ENCODE assay signal across 9 cellular contexts in the genomic region with DNA sequence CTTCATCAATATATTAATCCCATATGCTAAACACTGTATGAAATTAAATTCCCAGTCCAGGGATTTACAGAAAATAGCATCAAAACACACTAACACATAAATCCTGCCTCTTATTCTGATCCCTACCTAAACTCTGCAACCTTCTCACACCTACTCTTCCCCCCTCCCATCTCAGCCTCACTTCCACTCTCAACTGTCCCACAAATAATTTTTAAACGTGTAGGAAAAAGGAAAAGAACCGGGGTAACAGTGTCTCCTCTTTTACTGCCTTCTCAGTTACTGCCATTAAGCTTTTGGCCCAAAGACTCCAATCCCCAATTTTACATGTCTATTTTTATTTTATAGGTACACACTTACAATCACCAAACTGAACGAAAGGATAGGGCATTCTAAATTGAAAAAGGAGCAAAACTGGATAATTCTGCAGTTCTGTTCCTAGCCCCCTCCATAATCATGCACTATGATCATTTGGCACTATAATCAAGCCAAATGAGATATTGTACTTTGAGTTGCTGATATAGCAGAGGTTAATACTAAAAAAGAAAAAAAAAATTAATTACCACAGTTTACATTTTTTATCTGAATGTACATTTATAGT. TPM values are rescaled to one million over a fixed set of nuclear protein-coding genes. Genes with fewer than 3 reads are reported as not detected.
DNase-seq lines count a peak whose midpoint lies in the region; ATAC-seq lines count a peak whose summit lies in the region.
"Had no signal": no experiment of that assay in that cellular context is flagged by ENCODE, and none has a peak within 500 bp of the region (broad histone marks: within the 10 kb centered on the region; RNA-seq: fewer than 3 reads in every experiment).

No MANE protein-coding gene starts in this region.

- no peak for ATAC-seq in activated CD8-positive, alpha-beta T cell treated with anti-CD3 and anti-CD28 coated beads, Interleukin-2, amount 10 ng/mL, durations not matched to agents 7 days and 5 days
- ATAC-seq in stimulated activated naive CD8-positive, alpha-beta T cell treated with anti-CD3 and anti-CD28 coated beads, Interleukin-15, amount 100 ng/mL, for 72 hours: no peak

- H3K4me1 ChIP-seq in iPS-18a (ENCODE audit: control insufficient read depth, low read depth, low read length): peaks cover 45% of the 10 kb centered on the region

- POLR2A ChIA-PET in activated CD4-positive, alpha-beta T cell treated with anti-CD3 and anti-CD28 coated beads, Interleukin-2, amount 10 ng/mL, durations not matched to agents 7 days and 5 days (lab: Charles Lee): no interaction called here
- POLR2A ChIA-PET in activated CD8-positive, alpha-beta T cell treated with anti-CD3 and anti-CD28 coated beads, Interleukin-2, amount 10 ng/mL, durations not matched to agents 7 days and 5 days (lab: Charles Lee): interaction anchor here (0.5 to 2.0 kb wide), 6 partner anchors 16 to 214 kb away, joined by 3 to 7 read pairs (median 4); partner anchors contain the start of gene BORCS5

- H3K36me3 Mint-ChIP-seq in activated CD4-positive, alpha-beta T cell treated with anti-CD3 and anti-CD28 coated beads, Interleukin-2, amount 10 ng/mL, durations not matched to agents 7 days and 5 days (ENCODE audit: low read depth): peaks cover 20% of the 10 kb centered on the region
- peaks cover 16% of the 10 kb centered on the region for H3K36me3 Mint-ChIP-seq in activated CD8-positive, alpha-beta T cell treated with anti-CD3 and anti-CD28 coated beads, Interleukin-2, amount 10 ng/mL, durations not matched to agents 7 days and 5 days (ENCODE audit: low read depth)

- DNase-seq in activated CD4-positive, alpha-beta T cell treated with anti-CD3 and anti-CD28 coated beads, Interleukin-2, amount 10 ng/mL, durations not matched to agents 7 days and 5 days: no peak
- no peak for DNase-seq in activated CD4-positive, alpha-beta T cell treated with anti-CD3 and anti-CD28 coated beads, Interleukin-2, amount 50 U/mL, for 48 hours
- no peak for DNase-seq in activated CD8-positive, alpha-beta T cell treated with anti-CD3 and anti-CD28 coated beads, Interleukin-2, amount 10 ng/mL, durations not matched to agents 7 days and 5 days
- no peak for DNase-seq in stimulated activated naive CD8-positive, alpha-beta T cell treated with anti-CD3 and anti-CD28 coated beads, Interleukin-15, amount 100 ng/mL, for 72 hours
- DNase-seq in iPS-NIHi7 (ENCODE audit: extremely low spot score) (no peak), activated gamma-delta T cell (lab: John Stamatoyannopoulos, UW) (no peak), NCI-H526 (lab: John Stamatoyannopoulos, UW) (no peak)
- DNase-seq: NCI-H2227 treated with DMSO at 0.1 percent for 48 hours had no signal

- no peaks in the 10 kb centered on the region for H3K27me3 Mint-ChIP-seq in activated CD4-positive, alpha-beta T cell treated with anti-CD3 and anti-CD28 coated beads, Interleukin-2, amount 10 ng/mL, durations not matched to agents 7 days and 5 days
- peaks cover under 1% of the 10 kb centered on the region for H3K27me3 Mint-ChIP-seq in activated CD8-positive, alpha-beta T cell treated with anti-CD3 and anti-CD28 coated beads, Interleukin-2, amount 10 ng/mL, durations not matched to agents 7 days and 5 days (ENCODE audit: low read depth)
- no peaks in the 10 kb centered on the region for H3K27me3 Mint-ChIP-seq in stimulated activated naive CD8-positive, alpha-beta T cell treated with anti-CD3 and anti-CD28 coated beads, Interleukin-15, amount 100 ng/mL, for 72 hours

- peak overlapping the region; percentile 57 for H3K27ac ChIP-seq in iPS-18a (ENCODE audit: low read length)

- H3K27me3 ChIP-seq in iPS-18a (ENCODE audit: control insufficient read depth, insufficient read depth, low read length): no peaks in the 10 kb centered on the region

- peak overlapping the region; percentile 88 for H3K4me3 Mint-ChIP-seq in activated CD4-positive, alpha-beta T cell treated with anti-CD3 and anti-CD28 coated beads, Interleukin-2, amount 10 ng/mL, durations not matched to agents 7 days and 5 days
- H3K4me3 Mint-ChIP-seq in activated CD8-positive, alpha-beta T cell treated with anti-CD3 and anti-CD28 coated beads, Interleukin-2, amount 10 ng/mL, durations not matched to agents 7 days and 5 days: peak overlapping the region; percentile 26
- H3K4me3 Mint-ChIP-seq in stimulated activated naive CD8-positive, alpha-beta T cell treated with anti-CD3 and anti-CD28 coated beads, Interleukin-15, amount 100 ng/mL, for 72 hours: peak overlapping the region; percentile 44 to 97

- H3K9ac ChIP-seq in iPS-18a (ENCODE audit: low read length): peak overlapping the region; percentile 92

- CTCF ChIA-PET in activated CD4-positive, alpha-beta T cell treated with anti-CD3 and anti-CD28 coated beads, Interleukin-2, amount 10 ng/mL, durations not matched to agents 7 days and 5 days (lab: Charles Lee): interaction anchor here (1.4 kb wide), 1 partner anchor 36 kb away, joined by 5 read pairs; no protein-coding TSS in a partner anchor
- CTCF ChIA-PET in activated CD8-positive, alpha-beta T cell treated with anti-CD3 and anti-CD28 coated beads, Interleukin-2, amount 10 ng/mL, durations not matched to agents 7 days and 5 days (lab: Charles Lee): interaction anchor here (0.7 to 4.3 kb wide), 5 partner anchors 93 to 202 kb away, joined by 3 to 14 read pairs (median 5); partner anchors contain the start of gene BORCS5

- no peak overlapping the region for H3K27ac Mint-ChIP-seq in activated CD4-positive, alpha-beta T cell treated with anti-CD3 and anti-CD28 coated beads, Interleukin-2, amount 10 ng/mL, durations not matched to agents 7 days and 5 days
- no peak overlapping the region for H3K27ac Mint-ChIP-seq in activated CD8-positive, alpha-beta T cell treated with anti-CD3 and anti-CD28 coated beads, Interleukin-2, amount 10 ng/mL, durations not matched to agents 7 days and 5 days
- H3K27ac Mint-ChIP-seq in stimulated activated naive CD8-positive, alpha-beta T cell treated with anti-CD3 and anti-CD28 coated beads, Interleukin-15, amount 100 ng/mL, for 72 hours: peak overlapping the region; percentile 45 to 47

- H3K9me3 ChIP-seq in iPS-18a (ENCODE audit: control insufficient read depth, low read depth, low read length): no peaks in the 10 kb centered on the region

- H3K36me3 ChIP-seq in iPS-18a (ENCODE audit: control insufficient read depth, low read depth, low read length): no peaks in the 10 kb centered on the region

- H3K9me3 Mint-ChIP-seq in activated CD4-positive, alpha-beta T cell treated with anti-CD3 and anti-CD28 coated beads, Interleukin-2, amount 10 ng/mL, durations not matched to agents 7 days and 5 days: peaks cover under 1% of the 10 kb centered on the region
- H3K9me3 Mint-ChIP-seq in activated CD8-positive, alpha-beta T cell treated with anti-CD3 and anti-CD28 coated beads, Interleukin-2, amount 10 ng/mL, durations not matched to agents 7 days and 5 days (ENCODE audit: insufficient read depth): no peaks in the 10 kb centered on the region
- H3K9me3 Mint-ChIP-seq in stimulated activated naive CD8-positive, alpha-beta T cell treated with anti-CD3 and anti-CD28 coated beads, Interleukin-15, amount 100 ng/mL, for 72 hours: peaks cover 0 to 1% of the 10 kb centered on the region in 2 donors

- peaks cover 46% of the 10 kb centered on the region for H3K4me1 Mint-ChIP-seq in activated CD4-positive, alpha-beta T cell treated with anti-CD3 and anti-CD28 coated beads, Interleukin-2, amount 10 ng/mL, durations not matched to agents 7 days and 5 days
- H3K4me1 Mint-ChIP-seq in activated CD8-positive, alpha-beta T cell treated with anti-CD3 and anti-CD28 coated beads, Interleukin-2, amount 10 ng/mL, durations not matched to agents 7 days and 5 days (ENCODE audit: low read depth): peaks cover 37% of the 10 kb centered on the region
- peaks cover 46% of the 10 kb centered on the region for H3K4me1 Mint-ChIP-seq in stimulated activated naive CD8-positive, alpha-beta T cell treated with anti-CD3 and anti-CD28 coated beads, Interleukin-15, amount 100 ng/mL, for 72 hours

- peak overlapping the region; percentile 94 for H3K4me3 ChIP-seq in iPS-18a (ENCODE audit: low read length)

RNA-seq across cellular contexts. Expression of gene DUSP16, which starts 2.9 kb away (rescaled TPM):
- total RNA-seq in activated CD4-positive, alpha-beta T cell treated with anti-CD3 and anti-CD28 coated beads, Interleukin-2, amount 10 ng/mL, durations not matched to agents 7 days and 5 days: 10 to 100 TPM; 33.6 to 35.9 TPM
- total RNA-seq in activated CD8-positive, alpha-beta T cell treated with anti-CD3 and anti-CD28 coated beads, Interleukin-2, amount 10 ng/mL, durations not matched to agents 7 days and 5 days: 10 to 100 TPM; 17.4 to 19.0 TPM

RNA-seq across cellular contexts. Expression of gene CREBL2, which starts 51.9 kb away (rescaled TPM):
- total RNA-seq in activated CD4-positive, alpha-beta T cell treated with anti-CD3 and anti-CD28 coated beads, Interleukin-2, amount 10 ng/mL, durations not matched to agents 7 days and 5 days: 10 to 100 TPM; 18.2 to 21.2 TPM
- total RNA-seq in activated CD8-positive, alpha-beta T cell treated with anti-CD3 and anti-CD28 coated beads, Interleukin-2, amount 10 ng/mL, durations not matched to agents 7 days and 5 days: 10 to 100 TPM; 13.2 to 14.3 TPM

Comparison
In these comparisons a context has a peak if more than half of its experiments do, and no peak if none do; other contexts are left out.
1. H3K27ac Mint-ChIP-seq: peak in stimulated activated naive CD8-positive, alpha-beta T cell treated with anti-CD3 and anti-CD28 coated beads, Interleukin-15, amount 100 ng/mL, for 72 hours (2 of 2); none in activated CD4-positive, alpha-beta T cell treated with anti-CD3 and anti-CD28 coated beads, Interleukin-2, amount 10 ng/mL, durations not matched to agents 7 days and 5 days (single experiment) and activated CD8-positive, alpha-beta T cell treated with anti-CD3 and anti-CD28 coated beads, Interleukin-2, amount 10 ng/mL, durations not matched to agents 7 days and 5 days (single experiment).
2. H3K4me3 Mint-ChIP-seq: peak in every context shown above with its lines; median percentile 88 in activated CD4-positive, alpha-beta T cell treated with anti-CD3 and anti-CD28 coated beads, Interleukin-2, amount 10 ng/mL, durations not matched to agents 7 days and 5 days; 70 in stimulated activated naive CD8-positive, alpha-beta T cell treated with anti-CD3 and anti-CD28 coated beads, Interleukin-15, amount 100 ng/mL, for 72 hours; 26 in activated CD8-positive, alpha-beta T cell treated with anti-CD3 and anti-CD28 coated beads, Interleukin-2, amount 10 ng/mL, durations not matched to agents 7 days and 5 days.